8 cellular contexts compared by ENCODE assay signal in the genomic region with DNA sequence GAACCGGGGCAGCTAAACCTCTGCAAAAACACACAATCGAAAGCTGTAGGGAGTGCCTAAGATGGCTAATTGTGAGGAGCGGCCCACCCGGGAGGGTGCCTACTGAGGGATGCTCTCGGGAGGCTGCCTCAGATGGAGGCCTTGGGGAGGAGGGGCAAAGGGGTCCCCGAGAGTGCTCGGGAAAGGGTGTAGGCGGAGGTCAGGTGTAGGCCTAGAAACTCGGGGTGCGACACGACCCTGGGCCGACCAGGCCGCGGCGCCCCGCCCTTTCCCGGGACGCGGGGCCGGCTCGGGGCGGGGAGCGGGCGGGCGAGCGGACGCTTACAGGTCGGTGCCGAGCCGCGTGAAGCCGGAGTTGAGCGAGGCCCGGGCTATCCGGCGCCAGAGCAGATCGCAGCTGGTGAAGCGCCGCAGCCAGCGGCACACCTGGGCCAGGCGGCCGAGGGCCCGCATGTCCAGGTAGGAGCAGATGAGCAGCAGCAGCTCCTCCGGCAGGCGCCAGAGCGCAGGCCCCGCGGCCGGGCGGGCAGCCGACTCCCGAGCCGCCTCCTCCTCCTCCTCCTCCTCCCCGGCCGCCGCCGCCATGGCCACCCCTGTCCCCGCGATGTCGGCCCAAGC. TPM values are rescaled to one million over a fixed set of nuclear protein-coding genes. Genes with fewer than 3 reads are reported as not detected.
DNase-seq lines count a peak whose midpoint lies in the region; ATAC-seq and TF ChIP-seq lines count a peak whose summit lies in the region.

No MANE protein-coding gene starts in this region.

- peaks cover 18% of the 10 kb centered on the region for H3K4me1 ChIP-seq in mucosa of stomach (ENCODE audit: control insufficient read depth, insufficient read depth, low read length)

- peak; percentile 61 for DNase-seq in NK-92 treated with Interleukin-12 subunit alpha and Interleukin-12 subunit beta, amount 100 ng/mL, for 24 hours (lab: John Stamatoyannopoulos, UW)
- DNase-seq in NK-92 (lab: John Stamatoyannopoulos, UW; ENCODE audit: unreplicated experiment), result no peak
- peak; percentile 73 for DNase-seq in NCI-H510A treated with DMSO at 0.1 percent for 48 hours (lab: John Stamatoyannopoulos, UW)
- DNase-seq in activated T-cell treated with anti-CD3 and anti-CD28 coated beads for 1 hour (ENCODE audit: low read depth), result peak; percentile 58
- DNase-seq in epithelial cell of proximal tubule (ENCODE audit: low read depth), result no peak
- DNase-seq in stimulated activated CD8-positive, alpha-beta memory T cell treated with anti-CD3 and anti-CD28 coated beads, Interleukin-7, amount 100 ng/mL, for 1 hour (ENCODE audit: low read depth in 2 of 2), result peak; percentile 45 to 46

- H3K27me3 ChIP-seq in mucosa of stomach (ENCODE audit: control insufficient read depth, insufficient read depth, low read length), result no peaks in the 10 kb centered on the region

- peak; percentile 62 for ATAC-seq in HG02870 (IDR thresholded peaks at IDR 0.05; ENCODE audit: unreplicated experiment)

- H3K9me3 ChIP-seq in mucosa of stomach (ENCODE audit: control insufficient read depth, low read length), result no peaks in the 10 kb centered on the region

- H3K36me3 ChIP-seq in mucosa of stomach (ENCODE audit: control insufficient read depth, insufficient read depth, low read length), result no peaks in the 10 kb centered on the region

- peak overlapping the region; percentile 100 for H3K9ac ChIP-seq in mucosa of stomach (ENCODE audit: low read length)

- TF ChIP-seq CTCF in epithelial cell of proximal tubule (conservative IDR thresholded peaks at IDR 0.05; ENCODE audit: low read depth, low read length), result no peak

- H3K4me3 ChIP-seq in epithelial cell of proximal tubule (ENCODE audit: low read depth, low read length) (peak overlapping the region; percentile 77), mucosa of stomach (ENCODE audit: low read length) (peak overlapping the region; percentile 88)

RNA-seq across cellular contexts. Expression of a gene that starts 0.8 kb away (rescaled TPM):
- 15.3 and 16.8 TPM in 2 replicates for total RNA-seq in epithelial cell of proximal tubule

Comparison
In these comparisons a context has a peak if more than half of its experiments do, and no peak if none do; other contexts are left out.
1. DNase-seq: peak in NK-92 treated with Interleukin-12 subunit alpha and Interleukin-12 subunit beta, amount 100 ng/mL, for 24 hours (single experiment), NCI-H510A treated with DMSO at 0.1 percent for 48 hours (single experiment), activated T-cell treated with anti-CD3 and anti-CD28 coated beads for 1 hour (single experiment) and stimulated activated CD8-positive, alpha-beta memory T cell treated with anti-CD3 and anti-CD28 coated beads, Interleukin-7, amount 100 ng/mL, for 1 hour (2 of 2); none in NK-92 (single experiment) and epithelial cell of proximal tubule (single experiment).